14 cellular contexts compared by ENCODE assay signal in genomic region chr4:52853351-52853750, GRCh38. TPM values are rescaled to one million over a fixed set of nuclear protein-coding genes. Genes with fewer than 3 reads are reported as not detected.
DNase-seq lines count a peak whose midpoint lies in the region; ATAC-seq and TF ChIP-seq lines count a peak whose summit lies in the region.
"Had no signal": no experiment of that assay in that cellular context is flagged by ENCODE, and none has a peak within 500 bp of the region (broad histone marks: within the 10 kb centered on the region; RNA-seq: fewer than 3 reads in every experiment).

No MANE protein-coding gene starts in this region.

- H3K4me3 Mint-ChIP-seq in endothelial cell (ENCODE audit: unreplicated experiment) = no peak overlapping the region
- H3K4me3 Mint-ChIP-seq: activated CD8-positive, alpha-beta T cell treated with anti-CD3 and anti-CD28 coated beads for 36 hours; T-helper 1 cell treated with Interleukin-12 subunit alpha and Interleukin-12 subunit beta and Interleukin-4 antibody, amounts not matched to agents 30 μg/mL and 1 μg/mL, for 36 hours had no signal

- H3K27ac Mint-ChIP-seq in endothelial cell (ENCODE audit: unreplicated experiment) = no peak overlapping the region
- H3K27ac Mint-ChIP-seq: activated CD8-positive, alpha-beta T cell treated with anti-CD3 and anti-CD28 coated beads for 36 hours; T-helper 1 cell treated with Interleukin-12 subunit alpha and Interleukin-12 subunit beta and Interleukin-4 antibody, amounts not matched to agents 30 μg/mL and 1 μg/mL, for 36 hours had no signal

- DNase-seq in KBM-7 = peak; percentile 19
- DNase-seq in amniotic stem cell (lab: John Stamatoyannopoulos, UW) = peak; percentile 53
- no peak for DNase-seq in left cardiac atrium
- DNase-seq in superior temporal gyrus (ENCODE audit: extremely low spot score) = peak; percentile 75
- no peak for DNase-seq in endothelial cell (ENCODE audit: low spot score)
- DNase-seq: activated CD8-positive, alpha-beta T cell treated with anti-CD3 and anti-CD28 coated beads for 36 hours; activated naive CD4-positive, alpha-beta T cell; mesendoderm; NCI-H1930; testis had no signal

- no peaks in the 10 kb centered on the region for H3K36me3 Mint-ChIP-seq in endothelial cell (ENCODE audit: low read depth, unreplicated experiment)

- ATAC-seq in left cardiac atrium (peak; percentile 64 to 86), GM21737 (IDR thresholded peaks at IDR 0.05; ENCODE audit: unreplicated experiment) (no peak), HG02938 (IDR thresholded peaks at IDR 0.05; ENCODE audit: unreplicated experiment) (no peak)
- ATAC-seq: activated CD8-positive, alpha-beta T cell treated with anti-CD3 and anti-CD28 coated beads for 36 hours had no signal

- intact Hi-C loops in left cardiac atrium (cut with DNase I) = no loop called here

- no peaks in the 10 kb centered on the region for H3K27me3 Mint-ChIP-seq in endothelial cell (ENCODE audit: unreplicated experiment)

- TF ChIP-seq CTCF in endothelial cell (IDR thresholded peaks at IDR 0.05; ENCODE audit: unreplicated experiment) = no peak

- no peaks in the 10 kb centered on the region for H3K4me1 Mint-ChIP-seq in endothelial cell (ENCODE audit: unreplicated experiment)

- no peaks in the 10 kb centered on the region for H3K9me3 Mint-ChIP-seq in endothelial cell (ENCODE audit: unreplicated experiment)
- H3K9me3 Mint-ChIP-seq: activated CD8-positive, alpha-beta T cell treated with anti-CD3 and anti-CD28 coated beads for 36 hours had no signal

- in situ Hi-C loops in KBM-7 (cut with MboI; ENCODE audit: low pct_unique_long_range_greater_than_20kb, low sequenced_read_pairs) = no loop called here

RNA-seq across cellular contexts. Expression of gene RASL11B, which starts 8.8 kb away (rescaled TPM):
- total RNA-seq in left cardiac atrium = 1 to 10 TPM; 3.7 to 8.0 TPM
- 0.64 TPM for total RNA-seq in endothelial cell (ENCODE audit: unreplicated experiment)
- total RNA-seq: pulmonary artery endothelial cell had no signal

Comparison
In these comparisons a context has a peak if more than half of its experiments do, and no peak if none do; other contexts are left out.
1. DNase-seq: peak in KBM-7 (single experiment), amniotic stem cell (single experiment) and superior temporal gyrus (single experiment); none in left cardiac atrium (single experiment) and endothelial cell (single experiment).
2. ATAC-seq: peak in left cardiac atrium (2 of 2); none in GM21737 (single experiment) and HG02938 (single experiment).